In the genomic region with DNA sequence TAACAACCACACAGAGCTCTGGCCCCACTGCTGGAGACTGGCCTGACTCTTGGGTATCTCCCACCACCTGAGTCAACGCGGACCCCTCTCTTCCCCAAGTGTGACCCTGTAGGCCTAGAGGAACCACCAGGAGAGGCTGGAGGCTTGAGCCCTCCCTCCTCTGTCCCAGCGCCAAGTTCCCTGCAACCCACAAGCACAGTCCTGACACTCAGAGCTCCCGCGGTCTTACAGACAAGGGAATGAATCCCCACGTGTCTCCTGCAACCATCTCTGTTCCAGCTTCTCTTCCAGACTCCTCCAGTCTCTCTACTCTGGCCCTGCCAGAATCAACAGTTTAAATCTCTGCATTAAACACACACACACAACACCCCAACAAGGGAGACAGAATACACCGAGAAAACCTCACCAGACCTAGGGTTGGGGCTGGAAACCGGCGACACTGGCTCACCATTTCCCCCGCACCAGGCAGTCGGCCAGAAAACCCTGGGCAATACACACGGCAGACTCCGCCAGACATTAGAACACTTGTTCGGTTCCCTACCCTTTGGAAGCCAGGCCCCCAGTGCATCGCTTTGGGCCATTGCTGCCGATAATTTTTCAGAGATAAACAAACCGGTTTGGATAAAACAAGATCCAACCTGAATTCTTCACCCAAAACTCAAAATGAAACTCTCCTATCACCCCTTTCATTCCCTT, we compare ENCODE assay signal across 15 cellular contexts.
"Had no signal": no experiment of that assay in that cellular context is flagged by ENCODE, and none has a peak within 500 bp of the region (broad histone marks: within the 10 kb centered on the region; RNA-seq: fewer than 3 reads in every experiment).

No MANE protein-coding gene starts in this region.

- H3K4me1 Mint-ChIP-seq: activated naive CD8-positive, alpha-beta T cell treated with anti-CD3 and anti-CD28 coated beads for 36 hours; naive thymus-derived CD4-positive, alpha-beta T cell had no signal

- H3K36me3 ChIP-seq: brain microvascular endothelial cell, thoracic aorta had no signal

- ATAC-seq: foreskin keratinocyte; naive thymus-derived CD4-positive, alpha-beta T cell had no signal

- H3K27ac ChIP-seq: brain microvascular endothelial cell, thoracic aorta had no signal

- H3K27ac Mint-ChIP-seq: activated naive CD8-positive, alpha-beta T cell treated with anti-CD3 and anti-CD28 coated beads for 36 hours; naive thymus-derived CD4-positive, alpha-beta T cell; stimulated activated naive CD8-positive, alpha-beta T cell treated with anti-CD3 and anti-CD28 coated beads, Interleukin-15, Interleukin-2, amounts not matched to agents 100 ng/mL and 50 ng/mL, for 24 hours had no signal

- H3K27me3 ChIP-seq: brain microvascular endothelial cell had no signal

- H3K9me3 ChIP-seq: thoracic aorta had no signal

- H3K9me3 Mint-ChIP-seq: activated naive CD8-positive, alpha-beta T cell treated with anti-CD3 and anti-CD28 coated beads for 36 hours; naive thymus-derived CD4-positive, alpha-beta T cell; stimulated activated naive CD8-positive, alpha-beta T cell treated with anti-CD3 and anti-CD28 coated beads, Interleukin-15, Interleukin-2, amounts not matched to agents 100 ng/mL and 50 ng/mL, for 24 hours had no signal

- H3K4me3 Mint-ChIP-seq: activated naive CD8-positive, alpha-beta T cell treated with anti-CD3 and anti-CD28 coated beads for 36 hours; naive thymus-derived CD4-positive, alpha-beta T cell; stimulated activated naive CD8-positive, alpha-beta T cell treated with anti-CD3 and anti-CD28 coated beads, Interleukin-15, Interleukin-2, amounts not matched to agents 100 ng/mL and 50 ng/mL, for 24 hours had no signal

- H3K36me3 Mint-ChIP-seq: activated naive CD8-positive, alpha-beta T cell treated with anti-CD3 and anti-CD28 coated beads for 36 hours; naive thymus-derived CD4-positive, alpha-beta T cell had no signal

- H3K27me3 Mint-ChIP-seq: activated naive CD8-positive, alpha-beta T cell treated with anti-CD3 and anti-CD28 coated beads for 36 hours; stimulated activated naive CD8-positive, alpha-beta T cell treated with anti-CD3 and anti-CD28 coated beads, Interleukin-15, Interleukin-2, amounts not matched to agents 100 ng/mL and 50 ng/mL, for 24 hours had no signal

- H3K4me3 ChIP-seq: dorsolateral prefrontal cortex, thoracic aorta had no signal

- DNase-seq: activated CD4-positive, alpha-beta T cell treated with anti-CD3 and anti-CD28 coated beads, Interleukin-2, amount 50 U/mL, for 4 hours; activated CD4-positive, CD25-positive, alpha-beta regulatory T cell treated with anti-CD3 and anti-CD28 coated beads, Interleukin-2, amount 50 U/mL, for 72 hours; activated gamma-delta T cell treated with Interleukin-2 at 50 U/mL for 16 hours; activated naive CD8-positive, alpha-beta T cell treated with anti-CD3 and anti-CD28 coated beads for 36 hours; activated T-cell treated with anti-CD3 and anti-CD28 coated beads, Interleukin-2, amount 50 U/mL, for 1 hour; brain microvascular endothelial cell; islet precursor cell; midbrain; naive thymus-derived CD4-positive, alpha-beta T cell; stimulated activated CD4-positive, alpha-beta T cell treated with anti-CD3 and anti-CD28 coated beads, Interleukin-15, amount 100 ng/mL, for 24 hours; stimulated activated CD4-positive, alpha-beta T cell treated with anti-CD3 and anti-CD28 coated beads, Interleukin-4, amount 100 ng/mL, for 24 hours had no signal
